Comparison of ENCODE assay signal across 8 cellular contexts in genomic region chr5:172932313-172933017, GRCh38. TPM values are rescaled to one million over a fixed set of nuclear protein-coding genes. Genes with fewer than 3 reads are reported as not detected.
DNase-seq lines count a peak whose midpoint lies in the region; ATAC-seq and TF ChIP-seq lines count a peak whose summit lies in the region.

No MANE protein-coding gene starts in this region.

- no peaks in the 10 kb centered on the region for H3K9me3 ChIP-seq in trophoblast cell (ENCODE audit: insufficient read depth, low read depth, low read length)
- no peaks in the 10 kb centered on the region for H3K9me3 ChIP-seq in transverse colon

- CTCF ChIA-PET in AG04449 (lab: Yijun Ruan, JAX) = interaction anchor here (0.7 to 22.5 kb wide), 47 partner anchors 8 to 273 kb away, joined by 3 to 595 read pairs (median 6); partner anchors contain the start of genes DUSP1 and RPL26L1

- TF ChIP-seq POLR2A in GM18505 (IDR thresholded peaks at IDR 0.05; ENCODE audit: borderline replicate concordance, extremely low read depth, insufficient read depth, insufficient read length) = no peak
- no peak for TF ChIP-seq POLR2A in transverse colon (IDR thresholded peaks at IDR 0.05)

- H2BK12ac ChIP-seq in trophoblast cell (ENCODE audit: low read length) = peak overlapping the region; percentile 79

- no peak overlapping the region for H3K9ac ChIP-seq in trophoblast cell (ENCODE audit: low read length)

- WGBS in trophoblast cell (ENCODE audit: extremely low coverage, insufficient coverage, insufficient read length) = no CpG with 5 or more reads among the region's 22 CpGs
- WGBS in transverse colon (ENCODE audit: low coverage in 1 of 2), 2 donors = 14% methylated on average over 17 of the region's 22 CpGs; no CpG with 5 or more reads in 1 of the 2 donors

- no peak overlapping the region for H3K14ac ChIP-seq in trophoblast cell (ENCODE audit: low read length)

- H3K27me3 ChIP-seq in trophoblast cell (ENCODE audit: insufficient read depth, low read length) = no peaks in the 10 kb centered on the region
- no peaks in the 10 kb centered on the region for H3K27me3 ChIP-seq in transverse colon

- no peak overlapping the region for H2AFZ ChIP-seq in trophoblast cell (ENCODE audit: insufficient read depth, low read length, poor library complexity)

- H3K4me1 ChIP-seq in trophoblast cell (ENCODE audit: control insufficient read depth in 1 of 2, insufficient read depth in 2 of 2, low read length in 2 of 2) (no peaks in the 10 kb centered on the region), transverse colon (peaks cover 0 to 4% (median 0%) of the 10 kb centered on the region in 4 donors)

- no peak overlapping the region for H3K4me2 ChIP-seq in trophoblast cell (ENCODE audit: low read length)

- peak overlapping the region; percentile 51 for H4K91ac ChIP-seq in trophoblast cell (ENCODE audit: low read depth, low read length)

- intact Hi-C loops in transverse colon (cut with DNase I; ENCODE audit: low total_unique reads) = loop anchor here (2.0 kb wide), 1 partner anchor 220 kb away; no protein-coding TSS in a partner anchor

- no peak overlapping the region for H2AK5ac ChIP-seq in trophoblast cell (ENCODE audit: low read length)

- H4K12ac ChIP-seq in trophoblast cell (ENCODE audit: low read depth, low read length) = no peak overlapping the region

- peaks cover 9 to 15% of the 10 kb centered on the region in 2 experiments for H3K36me3 ChIP-seq in trophoblast cell (ENCODE audit: control insufficient read depth in 1 of 2, insufficient read depth in 2 of 2, low read length in 2 of 2)
- H3K36me3 ChIP-seq in transverse colon = peaks cover 0 to 26% (median 9%) of the 10 kb centered on the region in 4 donors

- H3K79me1 ChIP-seq in trophoblast cell (ENCODE audit: low read length) = no peaks in the 10 kb centered on the region

- no peak overlapping the region for H4K8ac ChIP-seq in trophoblast cell (ENCODE audit: low read depth, low read length)

- in situ Hi-C loops in transverse colon (cut with MboI; ENCODE audit: low pct_ligation_motif_present in 1 of 4, low pct_unique_long_range_greater_than_20kb in 1 of 4, low sequenced_read_pairs in 3 of 4) = loop anchor here (5.0 to 25.0 kb wide), 5 partner anchors 215 to 470 kb away; partner anchors contain the start of gene SH3PXD2B (in 2 of the 4)

- no peak for TF ChIP-seq EP300 in transverse colon (IDR thresholded peaks at IDR 0.05; ENCODE audit: low read depth)

- DNase-seq in AG04449 (ENCODE audit: low read depth, low spot score) = no peak
- peak; percentile 72 for DNase-seq in HT1080 (ENCODE audit: low read depth)
- DNase-seq in SHP77 treated with DMSO at 0.1 percent for 48 hours (lab: John Stamatoyannopoulos, UW) = peak; percentile 39
- DNase-seq in activated gamma-delta T cell treated with anti-CD3 and anti-CD28 coated beads, Interleukin-2, amount 50 U/mL, for 16 hours (ENCODE audit: low read depth) = peak; percentile 58
- peak; percentile 79 for DNase-seq in glomerular visceral epithelial cell (ENCODE audit: extremely low spot score)
- DNase-seq in trophoblast cell = peak; percentile 54 to 77
- DNase-seq in transverse colon = peak; percentile 77

- no peak overlapping the region for H2BK120ac ChIP-seq in trophoblast cell (ENCODE audit: insufficient read depth, low read length, poor library complexity)

- H3K23ac ChIP-seq in trophoblast cell (ENCODE audit: low read length) = no peak overlapping the region

- H3K27ac ChIP-seq in trophoblast cell (ENCODE audit: low read depth, low read length) (no peak overlapping the region), transverse colon (peak overlapping the region in 2 of 4 donors; percentile 33 to 44)

- peak; percentile 50 for ATAC-seq in GM18505 (IDR thresholded peaks at IDR 0.05; ENCODE audit: unreplicated experiment)

- H3K4ac ChIP-seq in trophoblast cell (ENCODE audit: low read depth, low read length) = no peak overlapping the region

- no peak overlapping the region for H2BK5ac ChIP-seq in trophoblast cell (ENCODE audit: low read depth, low read length, poor library complexity)

- H3K79me2 ChIP-seq in trophoblast cell (ENCODE audit: control insufficient read depth, insufficient read depth, low read length, poor library complexity) = no peaks in the 10 kb centered on the region

- POLR2A ChIA-PET in AG04449 (lab: Yijun Ruan, JAX) = interaction anchor here (0.7 to 8.3 kb wide), 6 partner anchors 11 to 164 kb away, joined by 3 to 149 read pairs (median 8); partner anchors contain the start of gene DUSP1

- no peak overlapping the region for H3K18ac ChIP-seq in trophoblast cell (ENCODE audit: low read length)

- TF ChIP-seq CTCF in AG04449 (IDR thresholded peaks at IDR 0.05; ENCODE audit: insufficient read depth, low read length, missing control alignments) (peak; percentile 95), transverse colon (IDR thresholded peaks at IDR 0.05) (peak; percentile 95 to 98 (median 96))

- H3K4me3 ChIP-seq in AG04449 (ENCODE audit: low read depth, low read length) (no peak overlapping the region), trophoblast cell (ENCODE audit: low read depth, low read length) (no peak overlapping the region), transverse colon (no peak overlapping the region)

RNA-seq across cellular contexts. Expression of gene RPL26L1, which starts 26.8 kb away (rescaled TPM):
- total RNA-seq in HT1080 (2014; rRNA removed; shearing (Covaris generic)) = 113 TPM in 2 replicates
- 104 and 118 TPM in 2 replicates for polyA plus RNA-seq in HT1080 (2015; cell fraction: cytosol; rRNA removed)
- polyA plus RNA-seq in HT1080 (2015; cell fraction: nucleus; rRNA removed) = 69.7 and 87.9 TPM in 2 replicates
- polyA plus RNA-seq in trophoblast cell (2013) = 61.9 and 63.3 TPM in 2 replicates
- total RNA-seq in transverse colon = 10 to 100 TPM in 2 of 4 donors, 1 to 10 TPM in 1, not detected in 1; 1.6 to 22.3 (median 19.5) TPM

RNA-seq across cellular contexts. Expression of gene ATP6V0E1, which starts 51.1 kb away (rescaled TPM):
- 109 and 141 TPM in 2 replicates for total RNA-seq in HT1080 (2014; rRNA removed; shearing (Covaris generic))
- 91.2 and 98.5 TPM in 2 replicates for polyA plus RNA-seq in HT1080 (2015; cell fraction: cytosol; rRNA removed)
- 25.8 and 35.5 TPM in 2 replicates for polyA plus RNA-seq in HT1080 (2015; cell fraction: nucleus; rRNA removed)
- 246 and 249 TPM in 2 replicates for polyA plus RNA-seq in trophoblast cell (2013)
- 100 to 1,000 TPM in 3 of 4 donors, 10 to 100 TPM in 1; 60.9 to 212 (median 138) TPM for total RNA-seq in transverse colon
